34 cellular contexts compared by ENCODE assay signal in the genomic region with DNA sequence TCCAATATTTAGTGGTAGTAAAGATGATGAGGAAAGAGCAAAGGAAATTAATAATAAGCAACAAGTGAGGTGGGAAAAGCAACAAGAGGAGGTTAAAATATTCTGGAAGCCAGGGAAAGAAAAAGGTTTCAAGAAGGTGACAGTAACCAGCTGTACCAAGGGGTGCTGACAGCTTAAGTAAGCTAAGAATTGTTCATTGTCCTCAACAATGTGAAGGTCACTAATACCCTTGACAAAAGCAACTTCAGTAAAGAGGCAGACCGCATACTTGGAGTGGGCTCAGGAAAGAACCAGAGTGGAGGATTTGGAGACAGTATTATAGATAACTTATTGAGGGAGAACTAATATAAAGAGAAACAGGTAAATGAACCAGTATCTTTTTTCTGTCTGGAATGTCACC.
"Had no signal": no experiment of that assay in that cellular context is flagged by ENCODE, and none has a peak within 500 bp of the region (broad histone marks: within the 10 kb centered on the region; RNA-seq: fewer than 3 reads in every experiment).

No MANE protein-coding gene starts in this region.

- H3K9me3 ChIP-seq: adrenal gland, body of pancreas, gastrocnemius medialis had no signal

- H3K9me3 Mint-ChIP-seq: activated B cell treated with CpG ODN at 0.5 μM for 24 hours; activated CD8-positive, alpha-beta T cell treated with anti-CD3 and anti-CD28 coated beads for 36 hours; activated naive CD4-positive, alpha-beta T cell treated with anti-CD3 and anti-CD28 coated beads, Interleukin-2, amount 50 U/mL, for 24 hours; activated naive CD8-positive, alpha-beta T cell treated with anti-CD3 and anti-CD28 coated beads for 36 hours; activated naive CD8-positive, alpha-beta T cell treated with anti-CD3 and anti-CD28 coated beads, Interleukin-2, amount 50 U/mL, for 24 hours; activated T-cell treated with anti-CD3 and anti-CD28 coated beads, Interleukin-2, amount 50 U/mL, for 4 hours; activated T-helper 17 cell treated with anti-CD3 and anti-CD28 coated beads, Interleukin-2, amount 50 U/mL, for 72 hours; central memory CD8-positive, alpha-beta T cell; dendritic cell treated with granulocyte-macrophage colony-stimulating factor and Interleukin-4, amounts not matched to agents 40 ng/mL and 50 ng/mL, for 4 days; endodermal cell; T-helper 2 cell treated with Interferon-gamma antibody and Interleukin-4, amounts not matched to agents 5 μg/mL and 100 μg/mL, for 36 hours had no signal

- H3K4me3 Mint-ChIP-seq: activated B cell treated with CpG ODN at 0.5 μM for 24 hours; activated CD8-positive, alpha-beta T cell treated with anti-CD3 and anti-CD28 coated beads for 36 hours; activated naive CD4-positive, alpha-beta T cell treated with anti-CD3 and anti-CD28 coated beads, Interleukin-2, amount 50 U/mL, for 24 hours; activated naive CD8-positive, alpha-beta T cell treated with anti-CD3 and anti-CD28 coated beads for 36 hours; activated naive CD8-positive, alpha-beta T cell treated with anti-CD3 and anti-CD28 coated beads, Interleukin-2, amount 50 U/mL, for 24 hours; activated T-cell treated with anti-CD3 and anti-CD28 coated beads, Interleukin-2, amount 50 U/mL, for 4 hours; activated T-helper 17 cell treated with anti-CD3 and anti-CD28 coated beads, Interleukin-2, amount 50 U/mL, for 72 hours; central memory CD8-positive, alpha-beta T cell; dendritic cell treated with granulocyte-macrophage colony-stimulating factor and Interleukin-4, amounts not matched to agents 40 ng/mL and 50 ng/mL, for 4 days; endodermal cell; T-helper 17 cell; T-helper 2 cell treated with Interferon-gamma antibody and Interleukin-4, amounts not matched to agents 5 μg/mL and 100 μg/mL, for 36 hours had no signal

- H3K27me3 ChIP-seq: adrenal gland, body of pancreas, dorsolateral prefrontal cortex, foreskin keratinocyte, gastrocnemius medialis had no signal

- ATAC-seq: activated CD4-positive, CD25-positive, alpha-beta regulatory T cell treated with anti-CD3 and anti-CD28 coated beads, Interleukin-2, amount 50 U/mL, for 24 hours; activated CD8-positive, alpha-beta T cell treated with anti-CD3 and anti-CD28 coated beads for 36 hours; activated naive CD8-positive, alpha-beta T cell treated with anti-CD3 and anti-CD28 coated beads, Interleukin-2, amount 50 U/mL, for 24 hours; activated T-cell treated with anti-CD3 and anti-CD28 coated beads, Interleukin-2, amount 50 U/mL, for 4 hours; activated T-helper 17 cell treated with anti-CD3 and anti-CD28 coated beads, Interleukin-2, amount 50 U/mL, for 72 hours; body of pancreas; esophagus mucosa; foreskin keratinocyte; gastrocnemius medialis; T-helper 17 cell had no signal

- H3K4me1 Mint-ChIP-seq: activated B cell treated with CpG ODN at 0.5 μM for 24 hours; activated naive CD4-positive, alpha-beta T cell treated with anti-CD3 and anti-CD28 coated beads, Interleukin-2, amount 50 U/mL, for 24 hours; activated naive CD8-positive, alpha-beta T cell treated with anti-CD3 and anti-CD28 coated beads for 36 hours; activated naive CD8-positive, alpha-beta T cell treated with anti-CD3 and anti-CD28 coated beads, Interleukin-2, amount 50 U/mL, for 24 hours; activated T-helper 17 cell treated with anti-CD3 and anti-CD28 coated beads, Interleukin-2, amount 50 U/mL, for 72 hours; central memory CD8-positive, alpha-beta T cell; endodermal cell; T-helper 17 cell had no signal

- H3K27ac ChIP-seq: adrenal gland, body of pancreas, coronary artery, dorsolateral prefrontal cortex, foreskin keratinocyte, gastrocnemius medialis, WERI-Rb-1 had no signal

- DNase-seq: activated B cell treated with CpG ODN at 0.5 μM for 24 hours; activated CD4-positive, alpha-beta T cell treated with anti-CD3 and anti-CD28 coated beads for 48 hours; activated CD4-positive, alpha-beta T cell treated with anti-CD3 and anti-CD28 coated beads, Interleukin-2, amount 50 U/mL, for 1 hour; activated CD4-positive, alpha-beta T cell treated with anti-CD3 and anti-CD28 coated beads, Interleukin-2, amount 50 U/mL, for 48 hours; activated CD8-positive, alpha-beta memory T cell treated with anti-CD3 and anti-CD28 coated beads for 24 hours; activated CD8-positive, alpha-beta T cell treated with anti-CD3 and anti-CD28 coated beads for 36 hours; activated effector memory CD4-positive, alpha-beta T cell treated with Interleukin-2 at 50 U/mL for 16 hours; activated gamma-delta T cell treated with Interleukin-2 at 50 U/mL for 16 hours; activated naive CD4-positive, alpha-beta T cell treated with Interleukin-2 at 50 U/mL for 16 hours; activated naive CD8-positive, alpha-beta T cell treated with anti-CD3 and anti-CD28 coated beads for 36 hours; activated naive CD8-positive, alpha-beta T cell treated with anti-CD3 and anti-CD28 coated beads, Interleukin-2, amount 50 U/mL, for 24 hours; activated T-cell treated with anti-CD3 and anti-CD28 coated beads, Interleukin-2, amount 50 U/mL, for 4 hours; adrenal gland; amygdala; aorta; body of pancreas; dorsolateral prefrontal cortex; effector memory CD4-positive, alpha-beta T cell; endodermal cell; foreskin keratinocyte; gastrocnemius medialis; glutamatergic neuron; T-helper 1 cell; T-helper 17 cell; T1000; WERI-Rb-1 had no signal

- H3K27me3 Mint-ChIP-seq: activated B cell treated with CpG ODN at 0.5 μM for 24 hours; activated CD8-positive, alpha-beta T cell treated with anti-CD3 and anti-CD28 coated beads for 36 hours; activated naive CD4-positive, alpha-beta T cell treated with anti-CD3 and anti-CD28 coated beads, Interleukin-2, amount 50 U/mL, for 24 hours; activated naive CD8-positive, alpha-beta T cell treated with anti-CD3 and anti-CD28 coated beads for 36 hours; activated naive CD8-positive, alpha-beta T cell treated with anti-CD3 and anti-CD28 coated beads, Interleukin-2, amount 50 U/mL, for 24 hours; activated T-helper 17 cell treated with anti-CD3 and anti-CD28 coated beads, Interleukin-2, amount 50 U/mL, for 72 hours; central memory CD8-positive, alpha-beta T cell; dendritic cell treated with granulocyte-macrophage colony-stimulating factor and Interleukin-4, amounts not matched to agents 40 ng/mL and 50 ng/mL, for 4 days; T-helper 17 cell had no signal

- H3K4me3 ChIP-seq: adrenal gland, body of pancreas, coronary artery, dorsolateral prefrontal cortex, gastrocnemius medialis had no signal

- H3K27ac Mint-ChIP-seq: activated B cell treated with CpG ODN at 0.5 μM for 24 hours; activated CD8-positive, alpha-beta T cell treated with anti-CD3 and anti-CD28 coated beads for 36 hours; activated naive CD4-positive, alpha-beta T cell treated with anti-CD3 and anti-CD28 coated beads, Interleukin-2, amount 50 U/mL, for 24 hours; activated naive CD8-positive, alpha-beta T cell treated with anti-CD3 and anti-CD28 coated beads for 36 hours; activated naive CD8-positive, alpha-beta T cell treated with anti-CD3 and anti-CD28 coated beads, Interleukin-2, amount 50 U/mL, for 24 hours; activated T-helper 17 cell treated with anti-CD3 and anti-CD28 coated beads, Interleukin-2, amount 50 U/mL, for 72 hours; dendritic cell treated with granulocyte-macrophage colony-stimulating factor and Interleukin-4, amounts not matched to agents 40 ng/mL and 50 ng/mL, for 4 days; endodermal cell; T-helper 17 cell; T-helper 2 cell treated with Interferon-gamma antibody and Interleukin-4, amounts not matched to agents 5 μg/mL and 100 μg/mL, for 36 hours had no signal

- H3K36me3 ChIP-seq: adrenal gland, WERI-Rb-1 had no signal

- H3K4me1 ChIP-seq: adrenal gland, body of pancreas, gastrocnemius medialis had no signal
